2 cellular contexts compared by ENCODE assay signal in genomic region chr7:154986200-154986599, GRCh38.
TF ChIP-seq lines count a peak whose summit lies in the region.

No MANE protein-coding gene starts in this region.

TF ChIP-seq in IMR-90, 13 proteins besides CTCF, POLR2A, EP300 and RAD21:
- TF ChIP-seq RCOR1 (IDR thresholded peaks at IDR 0.05; ENCODE audit: insufficient replicate concordance, low read length) (no peak), USF2 (IDR thresholded peaks at IDR 0.05; ENCODE audit: low read depth, low read length) (no peak), CEBPB (IDR thresholded peaks at IDR 0.05; ENCODE audit: low read depth, low read length) (0 out of 2 replicates have a peak, but pooled peaks have one; percentile 7)
TF ChIP-seq in IMR-90: peak in this region for 1.

TF ChIP-seq in HepG2, 621 proteins besides CTCF, POLR2A, EP300 and RAD21:
- TF ChIP-seq TAF15 (IDR thresholded peaks at IDR 0.05; ENCODE audit: low read depth, low read length, poor library complexity, severe bottlenecking) (no peak), CEBPB (IDR thresholded peaks at IDR 0.05; ENCODE audit: borderline replicate concordance, low read depth, low read length) (peak; percentile 54; the same call in 1 of the 2 replicates), ZNF318 (CRISPR knock-in tag; IDR thresholded peaks at IDR 0.05) (no peak)
